ENCODE assay signal across 8 cellular contexts in the genomic region with DNA sequence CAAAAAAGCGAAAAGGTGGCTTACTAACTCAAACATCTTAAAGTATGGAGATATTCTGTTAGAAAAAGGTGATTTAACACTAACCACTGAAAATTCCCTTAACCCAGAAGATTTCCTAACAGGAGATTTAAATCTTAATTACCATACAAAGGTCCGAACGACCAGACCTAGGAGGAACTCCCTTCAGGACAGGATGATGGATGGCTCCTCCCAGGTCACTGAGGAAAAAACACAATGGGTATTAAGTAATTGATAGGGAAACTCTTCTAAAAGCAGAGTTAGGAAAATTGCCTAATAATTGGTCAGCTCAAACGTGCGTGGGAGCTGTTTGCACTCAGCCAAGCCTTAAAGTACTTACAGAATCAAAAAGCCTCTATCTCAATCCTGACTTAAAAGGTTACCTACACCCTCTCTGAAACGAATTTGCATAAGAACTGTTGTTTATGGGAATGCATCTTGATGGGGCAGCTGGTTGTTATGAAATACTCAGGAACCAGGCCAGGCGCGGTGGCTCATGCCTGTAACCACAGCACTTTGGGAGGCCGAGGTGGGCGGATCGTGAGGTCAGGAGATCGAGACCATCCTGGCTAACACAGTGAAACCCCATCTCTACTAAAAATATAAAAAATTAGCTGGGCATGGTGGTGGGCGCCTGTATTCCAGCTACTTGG. TPM values are rescaled to one million over a fixed set of nuclear protein-coding genes. Genes with fewer than 3 reads are reported as not detected.
"Had no signal": no experiment of that assay in that cellular context is flagged by ENCODE, and none has a peak within 500 bp of the region (broad histone marks: within the 10 kb centered on the region; RNA-seq: fewer than 3 reads in every experiment).

No MANE protein-coding gene starts in this region.

RNA-seq across cellular contexts. Expression of a gene that starts 44.6 kb away (rescaled TPM):
- total RNA-seq: activated CD4-positive, alpha-beta T cell treated with anti-CD3 and anti-CD28 coated beads for 36 hours; activated CD4-positive, alpha-beta T cell treated with anti-CD3 and anti-CD28 coated beads, Interleukin-2, amount 10 ng/mL, durations not matched to agents 7 days and 5 days; activated CD8-positive, alpha-beta T cell treated with anti-CD3 and anti-CD28 coated beads, Interleukin-2, amount 10 ng/mL, durations not matched to agents 7 days and 5 days; activated naive CD8-positive, alpha-beta T cell treated with anti-CD3 and anti-CD28 coated beads, Interleukin-2, amount 10 ng/mL, durations not matched to agents 7 days and 5 days; activated T-helper 2 cell treated with anti-CD3 and anti-CD28 coated beads, Interferon-gamma antibody, Interleukin-2, Interleukin-4, amounts not matched to agents 10 μg/mL and 5 μg/mL and 100 μg/mL, durations not matched to agents 14 hours and 24 hours and 36 hours; bronchial epithelial cell; OCI-LY7; Right ventricle myocardium inferior had no signal
